17 cellular contexts compared by ENCODE assay signal in genomic region chr9:91944711-91945110, GRCh38. TPM values are rescaled to one million over a fixed set of nuclear protein-coding genes. Genes with fewer than 3 reads are reported as not detected.
DNase-seq lines count a peak whose midpoint lies in the region; ATAC-seq and TF ChIP-seq lines count a peak whose summit lies in the region.
"Had no signal": no experiment of that assay in that cellular context is flagged by ENCODE, and none has a peak within 500 bp of the region (broad histone marks: within the 10 kb centered on the region; RNA-seq: fewer than 3 reads in every experiment).

No MANE protein-coding gene starts in this region.

- TF ChIP-seq POLR2A in IMR-90 (IDR thresholded peaks at IDR 0.05; ENCODE audit: low read depth, low read length) = no peak
- no peak for TF ChIP-seq POLR2A in esophagus squamous epithelium (IDR thresholded peaks at IDR 0.05)
- TF ChIP-seq POLR2A in transverse colon (IDR thresholded peaks at IDR 0.05) = no peak

- H3K79me1 ChIP-seq in IMR-90 (ENCODE audit: low read depth in 1 of 2, low read length in 2 of 2) (peaks cover 5 to 22% of the 10 kb centered on the region in 2 experiments; a peak in 2 of 4 replicates), H9 (ENCODE audit: insufficient read depth, low read depth, low read length, poor library complexity, severe bottlenecking) (no peaks in the 10 kb centered on the region)

- H2BK12ac ChIP-seq in H9 (ENCODE audit: insufficient read length, low read depth, low read length) = no peak overlapping the region

- H3K27ac Mint-ChIP-seq in H9 = no peak overlapping the region
- H3K27ac Mint-ChIP-seq: CD4-positive, alpha-beta T cell; HFFc6 had no signal

- H3K9me3 ChIP-seq in IMR-90 (ENCODE audit: control insufficient read depth, insufficient read depth, low read length) (no peaks in the 10 kb centered on the region), esophagus squamous epithelium (no peaks in the 10 kb centered on the region), muscle layer of duodenum (ENCODE audit: control insufficient read depth in 1 of 2, low read length in 2 of 2) (no peaks in the 10 kb centered on the region), transverse colon (no peaks in the 10 kb centered on the region), H9 (ENCODE audit: control insufficient read depth, low read depth, low read length) (no peaks in the 10 kb centered on the region)

- no peak overlapping the region for H3K56ac ChIP-seq in IMR-90 (ENCODE audit: extremely low read depth, insufficient read depth, low read length)
- H3K56ac ChIP-seq in H9 (ENCODE audit: insufficient read length, low read depth, low read length) = no peak overlapping the region

- H3K4me3 ChIP-seq in IMR-90 (ENCODE audit: insufficient read depth, low read depth, low read length) (no peak overlapping the region), esophagus squamous epithelium (no peak overlapping the region), muscle layer of duodenum (ENCODE audit: low read depth in 1 of 2, low read length in 2 of 2) (no peak overlapping the region), transverse colon (no peak overlapping the region)
- H3K4me3 ChIP-seq: PC-9 had no signal

- H3T11ph ChIP-seq in H9 (ENCODE audit: low read length) = no peak overlapping the region

- TF ChIP-seq RAD21 in IMR-90 (IDR thresholded peaks at IDR 0.05; ENCODE audit: low read length) = no peak

- H3K4me1 Mint-ChIP-seq in H9 = peaks cover 18 to 41% of the 10 kb centered on the region in 2 experiments

- H2BK15ac ChIP-seq in IMR-90 (ENCODE audit: low read depth, low read length) (0 out of 3 replicates have a peak overlapping the region, but pooled peaks have one; percentile 0), H9 (ENCODE audit: low read depth, low read length) (no peak overlapping the region)

- peaks cover 0 to 10% (median 0%) of the 10 kb centered on the region in 3 experiments; a peak in 3 of 7 replicates for H3K36me3 Mint-ChIP-seq in H9 (ENCODE audit: insufficient read depth in 1 of 3, low read depth in 3 of 3)

- H2AFZ ChIP-seq in IMR-90 (replicated peaks; ENCODE audit: low read length, poor library complexity) (no peak overlapping the region), H9 (ENCODE audit: low read length) (no peak overlapping the region)
- H2AFZ ChIP-seq: PC-9 had no signal

- H3K36me3 ChIP-seq in IMR-90 (ENCODE audit: control insufficient read depth, insufficient read depth, low read length) (no peaks in the 10 kb centered on the region), esophagus squamous epithelium (no peaks in the 10 kb centered on the region), muscle layer of duodenum (ENCODE audit: control insufficient read depth in 1 of 2, insufficient read depth in 2 of 2, low read length in 2 of 2) (no peaks in the 10 kb centered on the region), transverse colon (no peaks in the 10 kb centered on the region)

- DNase-seq in IMR-90 (no peak), esophagus squamous epithelium (lab: John Stamatoyannopoulos, UW) (no peak), transverse colon (no peak), H9 (no peak)
- DNase-seq in activated CD4-positive, alpha-beta T cell treated with anti-CD3 and anti-CD28 coated beads for 1 hour = no peak
- DNase-seq: ACHN; Calu3; CD4-positive, alpha-beta T cell; GOT3; HFFc6; MM.1S; NCI-H1105; NCI-H187; NCI-H774; PC-9 had no signal

- peak overlapping the region; percentile 41; the same call in 1 of the 2 replicates for H3K27ac ChIP-seq in IMR-90 (ENCODE audit: insufficient read depth, low read length)
- H3K27ac ChIP-seq in esophagus squamous epithelium = peak overlapping the region in 3 of 4 donors; percentile 27 to 90 (median 78)
- peak overlapping the region; percentile 46 for H3K27ac ChIP-seq in muscle layer of duodenum (ENCODE audit: low read length)
- peak overlapping the region; percentile 81 to 94 (median 88) for H3K27ac ChIP-seq in transverse colon
- no peak overlapping the region for H3K27ac ChIP-seq in H9 (ENCODE audit: insufficient read length, low read depth, low read length)
- H3K27ac ChIP-seq: PC-9 had no signal

- ATAC-seq in IMR-90 (ENCODE audit: low read depth) (no peak), GM21528 (IDR thresholded peaks at IDR 0.05; ENCODE audit: low FRiP score, unreplicated experiment) (no peak)

- H3K23me2 ChIP-seq in H9 (ENCODE audit: insufficient read length, low read depth, low read length, poor library complexity, severe bottlenecking) = peaks cover 11% of the 10 kb centered on the region

- POLR2A ChIA-PET in IMR-90 (lab: Charles Lee; ENCODE audit: unreplicated experiment) = no interaction called here

- H3K79me2 ChIP-seq in H9 (ENCODE audit: insufficient read depth, low read length) = no peaks in the 10 kb centered on the region

- H3K14ac ChIP-seq in IMR-90 (replicated peaks; ENCODE audit: low read depth, low read length) = no peak overlapping the region
- no peak overlapping the region for H3K14ac ChIP-seq in H9 (ENCODE audit: insufficient read depth, low read length)

- no peak overlapping the region for H3K4ac ChIP-seq in IMR-90 (ENCODE audit: low read depth, low read length)
- H3K4ac ChIP-seq in H9 (ENCODE audit: low read depth, low read length) = no peak overlapping the region

- CTCF ChIA-PET in IMR-90 (lab: Yijun Ruan, JAX) = interaction anchor here (1.0 kb wide), 1 partner anchor 186 kb away, joined by 5 read pairs; no protein-coding TSS in a partner anchor

- H3K4me3 Mint-ChIP-seq in H9 = no peak overlapping the region
- H3K4me3 Mint-ChIP-seq: CD4-positive, alpha-beta T cell; HFFc6 had no signal

- intact Hi-C loops in IMR-90 (cut with micrococcal nuclease) (loop anchor here (5.0 kb wide), 3 partner anchors 47 to 187 kb away; no protein-coding TSS in a partner anchor), esophagus squamous epithelium (cut with DNase I) (no loop called here), transverse colon (cut with DNase I; ENCODE audit: low total_unique reads) (loop anchor here (10.0 kb wide), 2 partner anchors 50 to 100 kb away; no protein-coding TSS in a partner anchor)

- BruUV-seq in IMR-90 (replicated peaks; lab: Mats Ljungman, UMichigan) = no TSS peak

- H4K8ac ChIP-seq in IMR-90 (ENCODE audit: low read depth in 2 of 2, low read length in 2 of 2) (no peak overlapping the region), H9 (replicated peaks; ENCODE audit: insufficient read length, low read depth, low read length) (no peak overlapping the region)

- no peak for TF ChIP-seq EP300 in transverse colon (IDR thresholded peaks at IDR 0.05; ENCODE audit: low read depth)

- H3K27me3 ChIP-seq in IMR-90 (ENCODE audit: control insufficient read depth, insufficient read depth, low read length) (no peaks in the 10 kb centered on the region; the same call in 1 of the 2 replicates), esophagus squamous epithelium (peaks cover 0 to 67% (median 4%) of the 10 kb centered on the region in 4 donors), muscle layer of duodenum (ENCODE audit: low read depth, low read length) (peaks cover 9% of the 10 kb centered on the region), transverse colon (peaks cover 39% of the 10 kb centered on the region), H9 (ENCODE audit: insufficient read depth, low read length) (peaks cover 15% of the 10 kb centered on the region; the same call in 1 of the 2 replicates)

- peaks cover 9% of the 10 kb centered on the region; the same call in 1 of the 2 replicates for H3K4me1 ChIP-seq in IMR-90 (ENCODE audit: control insufficient read depth, insufficient read depth, low read length)
- peaks cover 0 to 30% (median 9%) of the 10 kb centered on the region in 3 donors for H3K4me1 ChIP-seq in esophagus squamous epithelium
- H3K4me1 ChIP-seq in muscle layer of duodenum (ENCODE audit: control insufficient read depth in 1 of 2, insufficient read depth in 2 of 2, low read length in 2 of 2) = peaks cover 3 to 15% of the 10 kb centered on the region in 2 donors
- H3K4me1 ChIP-seq in transverse colon = peaks cover 10 to 40% (median 26%) of the 10 kb centered on the region in 4 donors
- H3K4me1 ChIP-seq in H9 (ENCODE audit: insufficient read depth, low read length) = no peaks in the 10 kb centered on the region

- in situ Hi-C loops in IMR-90 (cut with MboI; ENCODE audit: low sequenced_read_pairs) = no loop called here
- in situ Hi-C loops in transverse colon (cut with MboI; ENCODE audit: low pct_ligation_motif_present in 1 of 4, low pct_unique_long_range_greater_than_20kb in 1 of 4, low sequenced_read_pairs in 3 of 4) = loop anchor here in 2 of 4 donors (25.0 kb wide), 2 partner anchors 182 to 207 kb away; no protein-coding TSS in a partner anchor

- peaks cover 2% of the 10 kb centered on the region; the same call in 1 of the 2 replicates for H3K9me1 ChIP-seq in IMR-90 (ENCODE audit: insufficient read depth, low read length)

- H3K23ac ChIP-seq in IMR-90 (ENCODE audit: low read depth, low read length) (no peak overlapping the region), H9 (ENCODE audit: insufficient read length, low read depth, low read length) (no peak overlapping the region)

- no peak overlapping the region; the same call in 1 of the 2 replicates for H3K18ac ChIP-seq in IMR-90 (ENCODE audit: low read depth, low read length)
- H3K18ac ChIP-seq in H9 (ENCODE audit: insufficient read length, low read depth, low read length) = no peak overlapping the region

- H3K4me2 ChIP-seq in IMR-90 (ENCODE audit: low read depth, low read length) (no peak overlapping the region; the same call in 1 of the 2 replicates), H9 (ENCODE audit: insufficient read depth, insufficient read length, low read length) (no peak overlapping the region)
- H3K4me2 ChIP-seq: PC-9 had no signal

- H2BK20ac ChIP-seq in IMR-90 (ENCODE audit: low read depth, low read length) (no peak overlapping the region), H9 (ENCODE audit: low read depth, low read length, poor library complexity, severe bottlenecking) (no peak overlapping the region)

- no peak overlapping the region; the same call in 1 of the 2 replicates for H4K5ac ChIP-seq in IMR-90 (ENCODE audit: low read depth, low read length)
- H4K5ac ChIP-seq in H9 (ENCODE audit: insufficient read length, low read depth, low read length) = no peak overlapping the region

- WGBS in IMR-90 (ENCODE audit: extremely low coverage in 2 of 2, insufficient read length in 1 of 2), 2 experiments = no CpG with 5 or more reads among the region's 6 CpGs
- 70 to 72% methylated on average over 5 to 6 of the region's 6 CpGs for WGBS in esophagus squamous epithelium, 2 donors
- WGBS in transverse colon (ENCODE audit: low coverage in 1 of 2), 2 donors = 71% methylated on average over 6 of the region's 6 CpGs; no CpG with 5 or more reads in 1 of the 2 donors
- no CpG with 5 or more reads among the region's 6 CpGs for WGBS in H9 (ENCODE audit: extremely low coverage, insufficient read length, low lambda C conversion rate)

- TF ChIP-seq CTCF in IMR-90 (conservative IDR thresholded peaks at IDR 0.05; ENCODE audit: low read depth, low read length) (no peak), esophagus squamous epithelium (IDR thresholded peaks at IDR 0.05) (no peak), transverse colon (IDR thresholded peaks at IDR 0.05) (no peak), H9 (conservative IDR thresholded peaks at IDR 0.05) (no peak)

- H3K9ac ChIP-seq in IMR-90 (ENCODE audit: low read depth, low read length) (no peak overlapping the region), H9 (ENCODE audit: extremely low read depth, insufficient read length, low read length) (no peak overlapping the region)

- H4K91ac ChIP-seq in IMR-90 (ENCODE audit: insufficient read depth, low read depth, low read length) = no peak overlapping the region
- no peak overlapping the region for H4K91ac ChIP-seq in H9 (ENCODE audit: insufficient read length, low read depth, low read length)

- H2BK120ac ChIP-seq in IMR-90 (ENCODE audit: low read depth, low read length) = no peak overlapping the region
- H2BK120ac ChIP-seq in H9 (ENCODE audit: low read depth, low read length, poor library complexity, severe bottlenecking) = no peak overlapping the region

- no peak overlapping the region for H2AK9ac ChIP-seq in IMR-90 (replicated peaks; ENCODE audit: low read depth, low read length, poor library complexity)

- H2AK5ac ChIP-seq in IMR-90 (ENCODE audit: low read depth, low read length) (no peak overlapping the region), H9 (ENCODE audit: insufficient read length, low read length) (no peak overlapping the region)

- dilution Hi-C loops in IMR-90 (cut with HindIII; ENCODE audit: low sequenced_read_pairs, unreplicated experiment) = no loop called here

- H4K20me1 ChIP-seq in IMR-90 (ENCODE audit: insufficient read depth, low read length) = peaks cover 14% of the 10 kb centered on the region; the same call in 1 of the 2 replicates
- no peaks in the 10 kb centered on the region for H4K20me1 ChIP-seq in H9 (ENCODE audit: control insufficient read depth, insufficient read depth, insufficient read length)

- H3K9me3 Mint-ChIP-seq in H9 = peaks cover 0 to 2% of the 10 kb centered on the region in 2 experiments; a peak in 4 of 5 replicates
- H3K9me3 Mint-ChIP-seq: CD4-positive, alpha-beta T cell; HFFc6 had no signal

- H2BK5ac ChIP-seq in IMR-90 (ENCODE audit: low read depth, low read length, poor library complexity, severe bottlenecking) = no peak overlapping the region
- no peak overlapping the region for H2BK5ac ChIP-seq in H9 (ENCODE audit: insufficient read length, low read length)

- peaks cover 67% of the 10 kb centered on the region for H3K27me3 Mint-ChIP-seq in H9 (ENCODE audit: low read depth)

RNA-seq across cellular contexts. Expression of gene ROR2, which starts 5.3 kb away (rescaled TPM):
- total RNA-seq in IMR-90 (2012; rRNA removed) = 2.2 and 2.3 TPM in 2 replicates
- polyA plus RNA-seq in IMR-90 (2012; rRNA removed) = 3.5 and 4.8 TPM in 2 replicates
- polyA plus RNA-seq in IMR-90 (2012; cell fraction: cytosol; rRNA removed) = 2.1 and 6.8 TPM in 2 replicates
- polyA plus RNA-seq in IMR-90 (2012; cell fraction: nucleus; rRNA removed; ENCODE audit: low replicate concordance) = 3.8 and 5.3 TPM in 2 replicates
- total RNA-seq in esophagus squamous epithelium = 10 to 100 TPM in 1 of 4 donors, 1 to 10 TPM in 2, under 1 TPM in 1; 0.68 to 12.6 (median 3.7) TPM
- total RNA-seq in transverse colon = 10 to 100 TPM in 2 of 4 donors, 1 to 10 TPM in 2; 4.2 to 23.2 (median 11.2) TPM
- 2.7 TPM in 2 replicates for total RNA-seq in H9 (2021)
- total RNA-seq: Calu3; CD4-positive, alpha-beta T cell; PC-9 had no signal
